In genomic region chrX:30930143-30930542, GRCh38 we compare ENCODE assay signal across 6 cellular contexts.
"Had no signal": no experiment of that assay in that cellular context is flagged by ENCODE, and none has a peak within 500 bp of the region (broad histone marks: within the 10 kb centered on the region; RNA-seq: fewer than 3 reads in every experiment).

No MANE protein-coding gene starts in this region.

- H3K4me3 ChIP-seq: K562 had no signal

- H3K27ac ChIP-seq: HL-60 had no signal

- FAIRE-seq: HTR-8/SVneo, K562 had no signal

- DNase-seq: IMR-90, KBM-7, KG1 had no signal

- ATAC-seq: K562 had no signal
